16 cellular contexts compared by ENCODE assay signal in the genomic region with DNA sequence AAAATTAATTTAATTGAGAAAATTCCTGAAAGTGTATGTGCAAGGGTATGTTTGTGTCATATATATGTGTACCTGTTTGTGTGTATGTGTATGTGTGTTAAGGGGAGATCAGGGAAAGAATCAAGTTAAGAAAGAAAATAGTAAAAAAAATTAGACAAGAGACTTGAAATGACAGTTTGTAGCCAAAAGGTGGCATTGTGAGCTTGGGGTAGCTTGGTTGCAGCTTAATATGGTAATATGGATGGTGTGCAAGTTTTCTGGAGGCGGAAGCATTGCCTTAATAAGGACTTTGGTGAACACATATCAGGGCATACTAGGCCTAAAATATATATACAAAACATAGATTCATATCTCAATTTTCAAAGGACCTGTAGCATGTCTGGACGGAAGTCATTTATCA.
DNase-seq lines count a peak whose midpoint lies in the region; FAIRE-seq and TF ChIP-seq lines count a peak whose summit lies in the region.
"Had no signal": no experiment of that assay in that cellular context is flagged by ENCODE, and none has a peak within 500 bp of the region (broad histone marks: within the 10 kb centered on the region; RNA-seq: fewer than 3 reads in every experiment).

No MANE protein-coding gene starts in this region.

- H3K27me3 ChIP-seq in small intestine (ENCODE audit: control insufficient read depth in 2 of 2, insufficient read depth in 2 of 2, low read length in 2 of 2) = no peaks in the 10 kb centered on the region

- H3K36me3 ChIP-seq in small intestine (ENCODE audit: control insufficient read depth in 2 of 2, insufficient read depth in 2 of 2, low read length in 2 of 2) = no peaks in the 10 kb centered on the region
- H3K36me3 ChIP-seq: prostate gland had no signal

- H3K36me3 Mint-ChIP-seq in progenitor cell of endocrine pancreas (ENCODE audit: insufficient read depth) = no peaks in the 10 kb centered on the region

- peaks cover 3% of the 10 kb centered on the region for H3K27me3 Mint-ChIP-seq in progenitor cell of endocrine pancreas
- H3K27me3 Mint-ChIP-seq: activated CD8-positive, alpha-beta memory T cell treated with anti-CD3 and anti-CD28 coated beads, Interleukin-2, amount 10 ng/mL, durations not matched to agents 7 days and 5 days; dendritic cell treated with granulocyte-macrophage colony-stimulating factor and Interleukin-4, amounts not matched to agents 40 ng/mL and 50 ng/mL, for 4 days had no signal

- H3K4me3 Mint-ChIP-seq in progenitor cell of endocrine pancreas (ENCODE audit: low read depth) = no peak overlapping the region
- H3K4me3 Mint-ChIP-seq: activated CD8-positive, alpha-beta memory T cell treated with anti-CD3 and anti-CD28 coated beads, Interleukin-2, amount 10 ng/mL, durations not matched to agents 7 days and 5 days; dendritic cell treated with granulocyte-macrophage colony-stimulating factor and Interleukin-4, amounts not matched to agents 40 ng/mL and 50 ng/mL, for 4 days had no signal

- no peaks in the 10 kb centered on the region for H3K4me1 Mint-ChIP-seq in progenitor cell of endocrine pancreas (ENCODE audit: low read depth)

- no peak for FAIRE-seq in small intestine (lab: Jason Lieb, UNC)
- FAIRE-seq: A204.1 had no signal

- DNase-seq in DMS53 (lab: John Stamatoyannopoulos, UW) (peak; percentile 9), DMS53 treated with DMSO at 0.1 percent for 48 hours (lab: John Stamatoyannopoulos, UW; ENCODE audit: unreplicated experiment) (no peak), choroid plexus epithelial cell (ENCODE audit: low read depth) (no peak), progenitor cell of endocrine pancreas (ENCODE audit: low spot score, unreplicated experiment) (no peak), small intestine (no peak), AG20443 (ENCODE audit: low spot score) (no peak), A172 (ENCODE audit: low spot score) (no peak)
- DNase-seq: activated CD8-positive, alpha-beta memory T cell treated with anti-CD3 and anti-CD28 coated beads, Interleukin-2, amount 10 ng/mL, durations not matched to agents 7 days and 5 days; aorta; left ventricle myocardium inferior; NCI-H1092 treated with DMSO at 0.1 percent for 48 hours; NCI-H2171 had no signal

- H3K27ac ChIP-seq in small intestine (ENCODE audit: low read depth in 1 of 2, low read length in 1 of 2) = no peak overlapping the region
- H3K27ac ChIP-seq: left ventricle myocardium inferior, prostate gland had no signal

- no peaks in the 10 kb centered on the region for H3K9me3 ChIP-seq in small intestine (ENCODE audit: control insufficient read depth, low read depth)
- H3K9me3 ChIP-seq: prostate gland had no signal

- H3K4me1 ChIP-seq in small intestine (ENCODE audit: control insufficient read depth in 2 of 2, insufficient read depth in 1 of 2, low read depth in 1 of 2, low read length in 1 of 2) = no peaks in the 10 kb centered on the region
- H3K4me1 ChIP-seq: left ventricle myocardium inferior, prostate gland had no signal

- H3K4me3 ChIP-seq in choroid plexus epithelial cell (ENCODE audit: low read depth, low read length) (no peak overlapping the region), small intestine (ENCODE audit: low read depth in 1 of 2, low read length in 2 of 2) (no peak overlapping the region)
- H3K4me3 ChIP-seq: left ventricle myocardium inferior, prostate gland had no signal

- no peak overlapping the region for H3K27ac Mint-ChIP-seq in progenitor cell of endocrine pancreas
- H3K27ac Mint-ChIP-seq: activated CD8-positive, alpha-beta memory T cell treated with anti-CD3 and anti-CD28 coated beads, Interleukin-2, amount 10 ng/mL, durations not matched to agents 7 days and 5 days; dendritic cell treated with granulocyte-macrophage colony-stimulating factor and Interleukin-4, amounts not matched to agents 40 ng/mL and 50 ng/mL, for 4 days had no signal

- TF ChIP-seq CTCF in LNCAP (IDR thresholded peaks at IDR 0.05) (peak; percentile 25; the same call in 1 of the 2 replicates), choroid plexus epithelial cell (conservative IDR thresholded peaks at IDR 0.05; ENCODE audit: low read depth, low read length) (peak; percentile 38), progenitor cell of endocrine pancreas (IDR thresholded peaks at IDR 0.05; ENCODE audit: unreplicated experiment) (peak; percentile 14)

- H3K9me3 Mint-ChIP-seq in progenitor cell of endocrine pancreas (ENCODE audit: low read depth) = peaks cover 15% of the 10 kb centered on the region

- 96 to 100% (median 96%) methylated on average over 2 of the region's 2 CpGs for WGBS in small intestine, 3 donors
